ENCODE assay signal across 18 cellular contexts in genomic region chr5:178671745-178672144, GRCh38.
"Had no signal": no experiment of that assay in that cellular context is flagged by ENCODE, and none has a peak within 500 bp of the region (broad histone marks: within the 10 kb centered on the region; RNA-seq: fewer than 3 reads in every experiment).

No MANE protein-coding gene starts in this region.

- H3K27ac Mint-ChIP-seq: endodermal cell; naive thymus-derived CD8-positive, alpha-beta T cell; type B pancreatic cell had no signal

- H3K36me3 ChIP-seq: prostate gland, spleen had no signal

- ATAC-seq: foreskin keratinocyte; left colon; mucosa of descending colon; naive thymus-derived CD8-positive, alpha-beta T cell; sciatic nerve had no signal

- H3K9me3 Mint-ChIP-seq: neural crest cell had no signal

- H3K9ac ChIP-seq: parathyroid adenoma had no signal

- H2AFZ ChIP-seq: parathyroid adenoma had no signal

- H3K4me3 Mint-ChIP-seq: endodermal cell; naive thymus-derived CD8-positive, alpha-beta T cell; neural crest cell; type B pancreatic cell had no signal

- H3K36me3 Mint-ChIP-seq: naive thymus-derived CD8-positive, alpha-beta T cell had no signal

- H3K27ac ChIP-seq: coronary artery, foreskin keratinocyte, parathyroid adenoma, prostate gland, spleen had no signal

- H3K4me1 Mint-ChIP-seq: endodermal cell; naive thymus-derived CD8-positive, alpha-beta T cell had no signal

- H3K4me1 ChIP-seq: foreskin keratinocyte, parathyroid adenoma, prostate gland, spleen had no signal

- H3K27me3 ChIP-seq: foreskin keratinocyte had no signal

- DNase-seq: effector CD4-positive, alpha-beta T cell; endodermal cell; erythroblast; foreskin keratinocyte; left colon; mammary epithelial cell; mucosa of descending colon; naive thymus-derived CD8-positive, alpha-beta T cell; spleen; stimulated activated CD4-positive, alpha-beta T cell treated with anti-CD3 and anti-CD28 coated beads, Interleukin-2, amount 100 ng/mL, for 24 hours; stimulated activated CD4-positive, alpha-beta T cell treated with anti-CD3 and anti-CD28 coated beads, Interleukin-4, amount 100 ng/mL, for 4 hours; stimulated activated naive CD4-positive, alpha-beta T cell treated with Interleukin-2 at 50 U/mL for 16 hours had no signal

- H3K4me3 ChIP-seq: coronary artery, mucosa of descending colon, prostate gland, spleen had no signal

- H3K9me3 ChIP-seq: mucosa of descending colon, prostate gland had no signal

- H3K79me2 ChIP-seq: parathyroid adenoma had no signal
